8 cellular contexts compared by ENCODE assay signal in genomic region chr4:336099-336892, GRCh38. TPM values are rescaled to one million over a fixed set of nuclear protein-coding genes. Genes with fewer than 3 reads are reported as not detected.
DNase-seq lines count a peak whose midpoint lies in the region; ATAC-seq, FAIRE-seq and TF ChIP-seq lines count a peak whose summit lies in the region.

No MANE protein-coding gene starts in this region.

- peaks cover 26 to 30% (median 28%) of the 10 kb centered on the region in 11 experiments for H3K36me3 ChIP-seq in BLaER1 treated with 17β-estradiol and CSF1 and Interleukin-3, amounts not matched to agents 10 nM and 100 nM
- no peaks in the 10 kb centered on the region for H3K36me3 ChIP-seq in sigmoid colon

- H3K9me3 ChIP-seq in BLaER1 treated with 17β-estradiol and CSF1 and Interleukin-3, amounts not matched to agents 10 nM and 100 nM (replicated peaks in 1 of 11): peaks cover 72 to 96% (median 86%) of the 10 kb centered on the region in 11 experiments
- peaks cover 0 to 10% (median 0%) of the 10 kb centered on the region in 4 donors for H3K9me3 ChIP-seq in sigmoid colon

- H3K27ac Mint-ChIP-seq in activated naive CD8-positive, alpha-beta T cell treated with anti-CD3 and anti-CD28 coated beads, Interleukin-2, amount 50 U/mL, for 24 hours: no peak overlapping the region

- peak overlapping the region in 3 of 11 experiments; percentile 53 to 90 (median 76); a peak in 5 of 22 replicates for H3K4me2 ChIP-seq in BLaER1 treated with 17β-estradiol and CSF1 and Interleukin-3, amounts not matched to agents 10 nM and 100 nM

- peak overlapping the region in 1 of 11 experiments; percentile 90; a peak in 1 of 22 replicates for H3K27ac ChIP-seq in BLaER1 treated with 17β-estradiol and CSF1 and Interleukin-3, amounts not matched to agents 10 nM and 100 nM
- H3K27ac ChIP-seq in sigmoid colon: peak overlapping the region; percentile 88 to 99 (median 98)

- DNase-seq in HFF-Myc (ENCODE audit: extremely low read depth, low read depth): no peak
- DNase-seq in activated naive CD8-positive, alpha-beta T cell treated with anti-CD3 and anti-CD28 coated beads, Interleukin-2, amount 50 U/mL, for 24 hours: peak; percentile 3
- peak; percentile 14 for DNase-seq in hepatic stellate cell (ENCODE audit: low spot score)
- peak; percentile 70 for DNase-seq in sigmoid colon
- DNase-seq in Kasumi-1 (lab: John Stamatoyannopoulos, UW): no peak
- no peak for DNase-seq in D721Med (ENCODE audit: insufficient read length, low spot score)

- ATAC-seq in activated naive CD8-positive, alpha-beta T cell treated with anti-CD3 and anti-CD28 coated beads, Interleukin-2, amount 50 U/mL, for 24 hours: no peak
- no peak for ATAC-seq in GM21619 (IDR thresholded peaks at IDR 0.05; ENCODE audit: unreplicated experiment)

- 8% methylated on average over 71 of the region's 71 CpGs for WGBS in sigmoid colon, 2 donors

- peaks cover 25% of the 10 kb centered on the region for H3K9me3 Mint-ChIP-seq in activated naive CD8-positive, alpha-beta T cell treated with anti-CD3 and anti-CD28 coated beads, Interleukin-2, amount 50 U/mL, for 24 hours

- no peak for TF ChIP-seq POLR2A in sigmoid colon (IDR thresholded peaks at IDR 0.05)

- H3K36me3 Mint-ChIP-seq in activated naive CD8-positive, alpha-beta T cell treated with anti-CD3 and anti-CD28 coated beads, Interleukin-2, amount 50 U/mL, for 24 hours (ENCODE audit: low read depth): peaks cover 46% of the 10 kb centered on the region

- TF ChIP-seq EP300 in sigmoid colon (IDR thresholded peaks at IDR 0.05): no peak

- H3K4me3 ChIP-seq in BLaER1 treated with 17β-estradiol and CSF1 and Interleukin-3, amounts not matched to agents 10 nM and 100 nM: peak overlapping the region; percentile 83 to 97 (median 94); a peak in 16 of 20 replicates
- H3K4me3 ChIP-seq in HFF-Myc (replicated peaks; ENCODE audit: low read depth, low read length) (peak overlapping the region; percentile 88), sigmoid colon (peak overlapping the region; percentile 77 to 97 (median 90))

- H3K4me1 Mint-ChIP-seq in activated naive CD8-positive, alpha-beta T cell treated with anti-CD3 and anti-CD28 coated beads, Interleukin-2, amount 50 U/mL, for 24 hours: peaks cover 37% of the 10 kb centered on the region

- intact Hi-C loops in sigmoid colon (cut with DNase I): loop anchor here (5.0 kb wide), 5 partner anchors 94 to 336 kb away; partner anchors contain the start of genes ATP5ME, MYL5, PIGG and ZNF718

- no peak for FAIRE-seq in D721Med (lab: Jason Lieb, UNC)

- no peaks in the 10 kb centered on the region for H4K20me1 ChIP-seq in BLaER1 treated with 17β-estradiol and CSF1 and Interleukin-3, amounts not matched to agents 10 nM and 100 nM

- H3K27me3 Mint-ChIP-seq in activated naive CD8-positive, alpha-beta T cell treated with anti-CD3 and anti-CD28 coated beads, Interleukin-2, amount 50 U/mL, for 24 hours: no peaks in the 10 kb centered on the region

- TF ChIP-seq CTCF in HFF-Myc (IDR thresholded peaks at IDR 0.05; ENCODE audit: low read depth, low read length, missing control alignments) (no peak), sigmoid colon (IDR thresholded peaks at IDR 0.05) (no peak), D721Med (IDR thresholded peaks at IDR 0.05; ENCODE audit: insufficient read depth, missing control alignments) (no peak)

- H3K9ac ChIP-seq in BLaER1 treated with 17β-estradiol and CSF1 and Interleukin-3, amounts not matched to agents 10 nM and 100 nM: no peak overlapping the region; a peak in 1 of 22 replicates

- H3K4me1 ChIP-seq in BLaER1 treated with 17β-estradiol and CSF1 and Interleukin-3, amounts not matched to agents 10 nM and 100 nM: peaks cover 6 to 13% (median 8%) of the 10 kb centered on the region in 10 experiments; a peak in 15 of 20 replicates
- H3K4me1 ChIP-seq in sigmoid colon: peaks cover 0 to 28% (median 18%) of the 10 kb centered on the region in 4 donors

- peaks cover 0 to 26% (median 15%) of the 10 kb centered on the region in 11 experiments; a peak in 11 of 22 replicates for H3K27me3 ChIP-seq in BLaER1 treated with 17β-estradiol and CSF1 and Interleukin-3, amounts not matched to agents 10 nM and 100 nM
- no peaks in the 10 kb centered on the region for H3K27me3 ChIP-seq in sigmoid colon

- peak overlapping the region; percentile 99 for H3K4me3 Mint-ChIP-seq in activated naive CD8-positive, alpha-beta T cell treated with anti-CD3 and anti-CD28 coated beads, Interleukin-2, amount 50 U/mL, for 24 hours

RNA-seq across cellular contexts. Expression of gene ZNF141, which starts 1.3 kb away (rescaled TPM):
- 10 to 100 TPM; 17.4 to 24.4 (median 23.2) TPM for total RNA-seq in sigmoid colon
- 1 to 10 TPM; 2.4 to 5.9 (median 3.2) TPM for polyA plus RNA-seq in sigmoid colon

RNA-seq across cellular contexts. Expression of gene ZNF732, which starts 31.0 kb away (rescaled TPM):
- total RNA-seq in sigmoid colon: under 1 TPM in 1 of 4 donors, not detected in 3; 0.36 TPM
- under 1 TPM in 1 of 3 donors, not detected in 2; 0.12 TPM for polyA plus RNA-seq in sigmoid colon

Comparison
In these comparisons a context has a peak if more than half of its experiments do, and no peak if none do; other contexts are left out.
1. DNase-seq: peak in activated naive CD8-positive, alpha-beta T cell treated with anti-CD3 and anti-CD28 coated beads, Interleukin-2, amount 50 U/mL, for 24 hours (single experiment), hepatic stellate cell (single experiment) and sigmoid colon (single experiment); none in HFF-Myc (single experiment), Kasumi-1 (0 of 2) and D721Med (single experiment).
2. Peak in every context shown above with its lines, with median percentiles within 50 percentile points of each other: H3K4me3 ChIP-seq.